In genomic region chr14:76267322-76268012, GRCh38 we compare ENCODE assay signal across 8 cellular contexts.
A peak's percentile ranks its signal among the peaks of the same experiment; 100 is the strongest.
DNase-seq lines count a peak whose midpoint lies in the region; ATAC-seq and TF ChIP-seq lines count a peak whose summit lies in the region.

No MANE protein-coding gene starts in this region.

- H3K27ac Mint-ChIP-seq in activated T-cell treated with anti-CD3 and anti-CD28 coated beads, Interleukin-2, amount 50 U/mL, for 24 hours: no peak overlapping the region

- H3K36me3 Mint-ChIP-seq in activated T-cell treated with anti-CD3 and anti-CD28 coated beads, Interleukin-2, amount 50 U/mL, for 24 hours (ENCODE audit: low read depth): no peaks in the 10 kb centered on the region

- no peaks in the 10 kb centered on the region for H3K9me3 Mint-ChIP-seq in activated T-cell treated with anti-CD3 and anti-CD28 coated beads, Interleukin-2, amount 50 U/mL, for 24 hours

- H3K4me1 Mint-ChIP-seq in activated T-cell treated with anti-CD3 and anti-CD28 coated beads, Interleukin-2, amount 50 U/mL, for 24 hours (ENCODE audit: low read depth): no peaks in the 10 kb centered on the region

- ATAC-seq in HG02588 (IDR thresholded peaks at IDR 0.05; ENCODE audit: unreplicated experiment) (no peak), GM19452 (IDR thresholded peaks at IDR 0.05; ENCODE audit: unreplicated experiment) (no peak)

- H3K36me3 ChIP-seq in cardiac muscle cell (no peaks in the 10 kb centered on the region), parathyroid adenoma (ENCODE audit: control insufficient read depth, insufficient read depth, low read length) (no peaks in the 10 kb centered on the region)

- no peaks in the 10 kb centered on the region for H3K9me3 ChIP-seq in cardiac muscle cell (ENCODE audit: low read depth)
- no peaks in the 10 kb centered on the region for H3K9me3 ChIP-seq in parathyroid adenoma (ENCODE audit: control insufficient read depth, low read length)

- H3K4me3 ChIP-seq in cardiac muscle cell: no peak overlapping the region
- H3K4me3 ChIP-seq in parathyroid adenoma (ENCODE audit: low read depth, low read length): peak overlapping the region; percentile 58

- H3K27me3 ChIP-seq in cardiac muscle cell: no peaks in the 10 kb centered on the region
- H3K27me3 ChIP-seq in parathyroid adenoma (ENCODE audit: control insufficient read depth, insufficient read depth, low read length): no peaks in the 10 kb centered on the region

- TF ChIP-seq CTCF in cardiac muscle cell (IDR thresholded peaks at IDR 0.05; ENCODE audit: low read depth, low read length): peak; percentile 29
- TF ChIP-seq CTCF in parathyroid adenoma (IDR thresholded peaks at IDR 0.05): no peak

- no peak overlapping the region for H3K4me3 Mint-ChIP-seq in activated T-cell treated with anti-CD3 and anti-CD28 coated beads, Interleukin-2, amount 50 U/mL, for 24 hours

- H3K9ac ChIP-seq in parathyroid adenoma: no peak overlapping the region

- peak; percentile 1 for DNase-seq in activated T-cell treated with anti-CD3 and anti-CD28 coated beads for 48 hours (ENCODE audit: low read depth)
- no peak for DNase-seq in activated T-cell treated with anti-CD3 and anti-CD28 coated beads, Interleukin-2, amount 50 U/mL, for 1 hour
- DNase-seq in activated T-cell treated with anti-CD3 and anti-CD28 coated beads, Interleukin-2, amount 50 U/mL, for 24 hours: peak; percentile 37
- DNase-seq in cardiac muscle cell (ENCODE audit: low read depth in 1 of 2, low spot score in 1 of 2): peak in 1 of 2 donors; percentile 78
- no peak for DNase-seq in AML-193 (lab: John Stamatoyannopoulos, UW)

- H3K4me2 ChIP-seq in parathyroid adenoma (ENCODE audit: low read length): peak overlapping the region; percentile 74

- H3K4me1 ChIP-seq in cardiac muscle cell (ENCODE audit: low read depth) (no peaks in the 10 kb centered on the region), parathyroid adenoma (no peaks in the 10 kb centered on the region)

- H3K27ac ChIP-seq in cardiac muscle cell (no peak overlapping the region), parathyroid adenoma (no peak overlapping the region)

- H3K79me2 ChIP-seq in parathyroid adenoma: no peaks in the 10 kb centered on the region

- H2AFZ ChIP-seq in parathyroid adenoma: peak overlapping the region; percentile 68

- peaks cover 49% of the 10 kb centered on the region for H3K27me3 Mint-ChIP-seq in activated T-cell treated with anti-CD3 and anti-CD28 coated beads, Interleukin-2, amount 50 U/mL, for 24 hours

Comparison
In these comparisons a context has a peak if more than half of its experiments do, and no peak if none do; other contexts are left out.
1. DNase-seq: peak in activated T-cell treated with anti-CD3 and anti-CD28 coated beads for 48 hours (single experiment) and activated T-cell treated with anti-CD3 and anti-CD28 coated beads, Interleukin-2, amount 50 U/mL, for 24 hours (single experiment); none in activated T-cell treated with anti-CD3 and anti-CD28 coated beads, Interleukin-2, amount 50 U/mL, for 1 hour (single experiment) and AML-193 (0 of 2).